In the genomic region with DNA sequence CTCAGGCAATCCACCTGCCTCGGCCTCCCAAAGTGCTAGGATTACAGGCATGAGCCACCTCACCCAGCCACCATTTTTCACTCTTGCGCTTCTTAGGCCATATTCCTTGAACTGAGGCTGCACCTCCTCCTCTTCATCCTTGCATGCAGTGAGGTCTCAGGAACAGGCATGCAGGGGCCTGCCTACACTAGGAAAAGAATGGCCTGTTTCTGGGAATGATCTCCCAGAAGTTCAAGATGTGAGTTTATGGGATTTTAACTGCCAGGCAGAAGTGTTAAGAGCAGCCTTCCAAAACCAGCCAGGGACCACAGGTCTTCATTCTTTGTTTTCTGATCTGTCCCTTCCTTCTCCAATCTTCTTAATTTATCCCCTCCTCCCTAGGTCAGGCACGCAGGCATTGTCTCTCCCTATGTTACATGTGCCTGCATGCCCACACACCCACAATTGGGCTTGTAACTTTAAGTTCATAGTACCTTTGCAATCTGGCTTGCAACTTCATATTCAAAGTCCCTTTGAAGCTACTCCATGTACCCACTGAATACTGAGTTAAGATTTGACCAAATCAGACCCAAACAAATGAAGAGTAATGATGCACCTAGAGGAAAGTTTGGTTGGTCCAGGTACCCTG, we compare ENCODE assay signal across 1 cellular context.
TF ChIP-seq lines count a peak whose summit lies in the region.

No MANE protein-coding gene starts in this region.

TF ChIP-seq in SK-N-SH treated with all-trans-retinoic acid at 6 μM for 48 hours, 23 proteins besides CTCF, POLR2A, EP300 and RAD21:
- TF ChIP-seq, protein P1, sequence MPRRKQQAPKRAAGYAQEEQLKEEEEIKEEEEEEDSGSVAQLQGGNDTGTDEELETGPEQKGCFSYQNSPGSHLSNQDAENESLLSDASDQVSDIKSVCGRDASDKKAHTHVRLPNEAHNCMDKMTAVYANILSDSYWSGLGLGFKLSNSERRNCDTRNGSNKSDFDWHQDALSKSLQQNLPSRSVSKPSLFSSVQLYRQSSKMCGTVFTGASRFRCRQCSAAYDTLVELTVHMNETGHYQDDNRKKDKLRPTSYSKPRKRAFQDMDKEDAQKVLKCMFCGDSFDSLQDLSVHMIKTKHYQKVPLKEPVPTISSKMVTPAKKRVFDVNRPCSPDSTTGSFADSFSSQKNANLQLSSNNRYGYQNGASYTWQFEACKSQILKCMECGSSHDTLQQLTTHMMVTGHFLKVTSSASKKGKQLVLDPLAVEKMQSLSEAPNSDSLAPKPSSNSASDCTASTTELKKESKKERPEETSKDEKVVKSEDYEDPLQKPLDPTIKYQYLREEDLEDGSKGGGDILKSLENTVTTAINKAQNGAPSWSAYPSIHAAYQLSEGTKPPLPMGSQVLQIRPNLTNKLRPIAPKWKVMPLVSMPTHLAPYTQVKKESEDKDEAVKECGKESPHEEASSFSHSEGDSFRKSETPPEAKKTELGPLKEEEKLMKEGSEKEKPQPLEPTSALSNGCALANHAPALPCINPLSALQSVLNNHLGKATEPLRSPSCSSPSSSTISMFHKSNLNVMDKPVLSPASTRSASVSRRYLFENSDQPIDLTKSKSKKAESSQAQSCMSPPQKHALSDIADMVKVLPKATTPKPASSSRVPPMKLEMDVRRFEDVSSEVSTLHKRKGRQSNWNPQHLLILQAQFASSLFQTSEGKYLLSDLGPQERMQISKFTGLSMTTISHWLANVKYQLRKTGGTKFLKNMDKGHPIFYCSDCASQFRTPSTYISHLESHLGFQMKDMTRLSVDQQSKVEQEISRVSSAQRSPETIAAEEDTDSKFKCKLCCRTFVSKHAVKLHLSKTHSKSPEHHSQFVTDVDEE (CRISPR knock-in tag; IDR thresholded peaks at IDR 0.05), result no peak
